ENCODE assay signal across 1 cellular context in genomic region chr5:160466889-160467554, GRCh38.
TF ChIP-seq lines count a peak whose summit lies in the region.

No MANE protein-coding gene starts in this region.

TF ChIP-seq in HepG2, 621 proteins besides CTCF, POLR2A, EP300 and RAD21 (continued from another document and continues in another):
- TF ChIP-seq FOXP4 (CRISPR knock-in tag; IDR thresholded peaks at IDR 0.05) (no peak), ZMYM3 (CRISPR knock-in tag; IDR thresholded peaks at IDR 0.05) (no peak; the same call in 1 of the 2 replicates), HDAC1 (CRISPR knock-in tag; IDR thresholded peaks at IDR 0.05) (no peak), NCOA5 (CRISPR knock-in tag; IDR thresholded peaks at IDR 0.05) (no peak), NR2F2 (IDR thresholded peaks at IDR 0.05; ENCODE audit: borderline replicate concordance, low read depth) (no peak; the same call in 1 of the 2 replicates), ZNF296 (CRISPR knock-in tag; conservative IDR thresholded peaks at IDR 0.05) (no peak), ATM (IDR thresholded peaks at IDR 0.05; ENCODE audit: borderline replicate concordance) (no peak), ZNF44 (CRISPR knock-in tag; IDR thresholded peaks at IDR 0.05) (no peak), SP5 (CRISPR knock-in tag; IDR thresholded peaks at IDR 0.05; ENCODE audit: borderline replicate concordance, low read depth) (no peak), AKAP8 (CRISPR knock-in tag; IDR thresholded peaks at IDR 0.05) (no peak), FOXJ3 (CRISPR knock-in tag; IDR thresholded peaks at IDR 0.05; ENCODE audit: borderline replicate concordance) (no peak), ZBTB46 (CRISPR knock-in tag; IDR thresholded peaks at IDR 0.05; ENCODE audit: borderline replicate concordance) (no peak), ZNF430 (CRISPR knock-in tag; IDR thresholded peaks at IDR 0.05) (no peak), JUNB (CRISPR knock-in tag; IDR thresholded peaks at IDR 0.05; ENCODE audit: borderline replicate concordance) (peak; percentile 12; the same call in 1 of the 2 replicates), SSRP1 (CRISPR knock-in tag; IDR thresholded peaks at IDR 0.05) (peak; percentile 91), ZNF382 (CRISPR knock-in tag; IDR thresholded peaks at IDR 0.05; ENCODE audit: borderline replicate concordance) (no peak), HMGXB3 (CRISPR knock-in tag; IDR thresholded peaks at IDR 0.05; ENCODE audit: borderline replicate concordance) (no peak), FOSL2 (CRISPR knock-in tag; IDR thresholded peaks at IDR 0.05) (peak; percentile 14; the same call in 1 of the 2 replicates), ARNT2 (CRISPR knock-in tag; IDR thresholded peaks at IDR 0.05; ENCODE audit: low read depth) (no peak), HMG20A (CRISPR knock-in tag; IDR thresholded peaks at IDR 0.05; ENCODE audit: borderline replicate concordance) (peak; percentile 65), FOXA3 (CRISPR knock-in tag; IDR thresholded peaks at IDR 0.05) (peak; percentile 64), ZNF33A (CRISPR knock-in tag; IDR thresholded peaks at IDR 0.05; ENCODE audit: borderline replicate concordance) (no peak; the same call in 1 of the 2 replicates), TBX2 (CRISPR knock-in tag; IDR thresholded peaks at IDR 0.05; ENCODE audit: borderline replicate concordance) (no peak), ZFYVE20 (CRISPR knock-in tag; IDR thresholded peaks at IDR 0.05; ENCODE audit: borderline replicate concordance, low read depth) (no peak), ZNF782 (CRISPR knock-in tag; IDR thresholded peaks at IDR 0.05; ENCODE audit: borderline replicate concordance) (no peak), HMGA1 (CRISPR knock-in tag; conservative IDR thresholded peaks at IDR 0.05) (no peak), ZC3H13 (CRISPR knock-in tag; IDR thresholded peaks at IDR 0.05) (no peak), FOXM1 (CRISPR knock-in tag; IDR thresholded peaks at IDR 0.05) (no peak), ZNF687 (CRISPR knock-in tag; IDR thresholded peaks at IDR 0.05) (no peak), GATAD2A (CRISPR knock-in tag; IDR thresholded peaks at IDR 0.05) (no peak; the same call in 1 of the 2 replicates), ZNF878 (CRISPR knock-in tag; IDR thresholded peaks at IDR 0.05) (no peak), ZNF703 (CRISPR knock-in tag; IDR thresholded peaks at IDR 0.05; ENCODE audit: borderline replicate concordance) (no peak), ZNF720 (CRISPR knock-in tag; IDR thresholded peaks at IDR 0.05) (no peak), NFYB (CRISPR knock-in tag; IDR thresholded peaks at IDR 0.05) (no peak), ZNF251 (CRISPR knock-in tag; IDR thresholded peaks at IDR 0.05) (no peak), ZNF513 (CRISPR knock-in tag; conservative IDR thresholded peaks at IDR 0.05) (no peak), LCORL (IDR thresholded peaks at IDR 0.05) (no peak), LCORL (CRISPR knock-in tag; IDR thresholded peaks at IDR 0.05) (no peak), NCOR1 (IDR thresholded peaks at IDR 0.05; ENCODE audit: borderline replicate concordance, low read length) (no peak), ETS1 (CRISPR knock-in tag; IDR thresholded peaks at IDR 0.05) (no peak), HMGXB4 (CRISPR knock-in tag; IDR thresholded peaks at IDR 0.05; ENCODE audit: borderline replicate concordance in 1 of 2, low read depth in 1 of 2) (0 out of 4 replicates have a peak, but pooled peaks of 1 of the 2 experiments have one; percentile 8)
